Comparison of ENCODE assay signal across 10 cellular contexts in genomic region chr22:36913431-36914382, GRCh38. TPM values are rescaled to one million over a fixed set of nuclear protein-coding genes. Genes with fewer than 3 reads are reported as not detected.
A peak's percentile ranks its signal among the peaks of the same experiment; 100 is the strongest.
DNase-seq lines count a peak whose midpoint lies in the region; ATAC-seq, FAIRE-seq and TF ChIP-seq lines count a peak whose summit lies in the region.
"Had no signal": no experiment of that assay in that cellular context is flagged by ENCODE, and none has a peak within 500 bp of the region (broad histone marks: within the 10 kb centered on the region; RNA-seq: fewer than 3 reads in every experiment).

CSF2RB (plus strand) TSS chr22:36913628; CDS start chr22:36922208, 8,580 bp downstream.

- no peaks in the 10 kb centered on the region for H3K36me3 ChIP-seq in uterus
- H3K36me3 ChIP-seq: brain microvascular endothelial cell had no signal

- H3K9me3 Mint-ChIP-seq in osteocyte (ENCODE audit: unreplicated experiment) = no peaks in the 10 kb centered on the region

- intact Hi-C loops in uterus (cut with DNase I; ENCODE audit: low total_unique reads) = no loop called here

- H3K27me3 Mint-ChIP-seq in osteocyte (ENCODE audit: unreplicated experiment) = peaks cover 17% of the 10 kb centered on the region

- peak; percentile 87 for FAIRE-seq in GM12891 (lab: Jason Lieb, UNC)

- no peaks in the 10 kb centered on the region for H3K27me3 ChIP-seq in uterus
- H3K27me3 ChIP-seq: brain microvascular endothelial cell had no signal

- peak within 1 kb of the TSS in 1 of 2 donors; percentile 41 for H3K27ac ChIP-seq in uterus
- H3K27ac ChIP-seq: brain microvascular endothelial cell had no signal

- H3K36me3 Mint-ChIP-seq in osteocyte (ENCODE audit: unreplicated experiment) = no peaks in the 10 kb centered on the region

- TF ChIP-seq POLR2A in GM12891 (IDR thresholded peaks at IDR 0.05; ENCODE audit: low read depth, low read length) (no peak), erythroblast (IDR thresholded peaks at IDR 0.05; ENCODE audit: low read length) (peak; percentile 36), uterus (IDR thresholded peaks at IDR 0.05) (no peak)

- no peaks in the 10 kb centered on the region for H3K4me1 ChIP-seq in uterus

- peak within 1 kb of the TSS; percentile 23 for H3K27ac Mint-ChIP-seq in osteocyte (ENCODE audit: unreplicated experiment)

- peaks cover 28% of the 10 kb centered on the region for H3K4me1 Mint-ChIP-seq in osteocyte (ENCODE audit: unreplicated experiment)

- no peak within 1 kb of the TSS for H3K4me3 ChIP-seq in uterus

- DNase-seq in GM12891 (ENCODE audit: insufficient read length, low spot score) = no peak
- peak; percentile 91 for DNase-seq in MV-4-11 (lab: John Stamatoyannopoulos, UW)
- DNase-seq in erythroblast (lab: John Stamatoyannopoulos, UW) = peak; percentile 49 to 71
- DNase-seq in osteocyte (ENCODE audit: extremely low spot score, unreplicated experiment) = no peak
- DNase-seq in GM19238 (ENCODE audit: insufficient read length, low spot score) = no peak
- no peak for DNase-seq in uterus
- DNase-seq: brain microvascular endothelial cell had no signal

- H3K9me3 ChIP-seq in uterus = no peaks in the 10 kb centered on the region

- no peak for TF ChIP-seq CTCF in osteocyte (IDR thresholded peaks at IDR 0.05)
- TF ChIP-seq CTCF in uterus (IDR thresholded peaks at IDR 0.05) = no peak

- no peak for ATAC-seq in HG03378 (IDR thresholded peaks at IDR 0.05; ENCODE audit: unreplicated experiment)
- no peak for ATAC-seq in GM21360 (IDR thresholded peaks at IDR 0.05; ENCODE audit: unreplicated experiment)
- ATAC-seq: Panc1 had no signal

- H3K4me3 Mint-ChIP-seq in osteocyte (ENCODE audit: unreplicated experiment) = no peak within 1 kb of the TSS

TF ChIP-seq in GM12891, 5 proteins besides CTCF, POLR2A, EP300 and RAD21:
- no peak for TF ChIP-seq POU2F2 (IDR thresholded peaks at IDR 0.05; ENCODE audit: low read depth, low read length)
- peak; percentile 65 for TF ChIP-seq SPI1 (IDR thresholded peaks at IDR 0.05; ENCODE audit: low read depth, low read length)
- TF ChIP-seq PAX5 (IDR thresholded peaks at IDR 0.05; ENCODE audit: insufficient read depth, low read length, severe bottlenecking) = no peak
- TF ChIP-seq TAF1 (IDR thresholded peaks at IDR 0.05; ENCODE audit: low read depth, low read length) = no peak
- 0 out of 2 replicates have a peak, but pooled peaks have one; percentile 19 for TF ChIP-seq POLR2AphosphoS5 (IDR thresholded peaks at IDR 0.05; ENCODE audit: low read depth, low read length)

RNA-seq across cellular contexts. Expression of gene CSF2RB, which starts in this region (rescaled TPM):
- polyA plus RNA-seq in GM12891 (2012; ENCODE audit: low read depth, missing spikeins) = 5.5 TPM
- total RNA-seq in osteocyte (not detected in 2 replicates), uterus (1 to 10 TPM; 3.1 to 7.4 (median 3.5) TPM)

Comparison
In these comparisons a context has a peak if more than half of its experiments do, and no peak if none do; other contexts are left out.
1. DNase-seq: peak in MV-4-11 (single experiment) and erythroblast (2 of 2); none in GM12891 (single experiment), osteocyte (single experiment), GM19238 (single experiment) and uterus (0 of 2).